ENCODE assay signal across 19 cellular contexts in the genomic region with DNA sequence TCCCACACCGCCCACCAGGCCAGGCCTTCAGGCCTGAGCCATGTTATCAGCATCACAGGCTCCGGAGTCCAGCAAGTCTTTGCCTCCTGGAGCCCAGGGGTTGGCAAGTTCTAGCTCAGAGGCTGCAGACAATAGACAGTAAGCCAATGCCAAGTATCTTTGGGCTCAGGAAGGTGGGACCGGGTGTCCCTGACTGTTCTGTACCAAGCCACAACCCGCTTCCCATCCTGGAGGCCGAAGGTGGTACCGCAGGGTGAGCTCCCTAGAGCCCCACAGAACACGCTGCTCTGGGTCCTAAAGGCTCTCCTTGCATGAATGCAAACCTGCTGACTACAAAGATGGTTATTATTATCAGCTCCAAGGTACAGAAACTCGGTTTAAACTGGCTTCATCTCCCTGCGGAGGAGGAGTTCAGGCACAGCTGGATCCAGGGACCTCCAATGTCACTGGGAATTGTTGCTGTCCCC. TPM values are rescaled to one million over a fixed set of nuclear protein-coding genes. Genes with fewer than 3 reads are reported as not detected.
DNase-seq lines count a peak whose midpoint lies in the region; ATAC-seq and TF ChIP-seq lines count a peak whose summit lies in the region.
"Had no signal": no experiment of that assay in that cellular context is flagged by ENCODE, and none has a peak within 500 bp of the region (broad histone marks: within the 10 kb centered on the region; RNA-seq: fewer than 3 reads in every experiment).

No MANE protein-coding gene starts in this region.

- H2BK120ac ChIP-seq in mesendoderm (ENCODE audit: low read depth, low read length) = no peak overlapping the region

- no peak overlapping the region for H2BK5ac ChIP-seq in mesendoderm (ENCODE audit: low read length)

- peaks cover 8% of the 10 kb centered on the region for H3K27me3 Mint-ChIP-seq in activated T-helper 17 cell treated with anti-CD3 and anti-CD28 coated beads, Interleukin-2, amount 50 U/mL, for 72 hours

- no peak overlapping the region for H3K27ac Mint-ChIP-seq in activated T-helper 17 cell treated with anti-CD3 and anti-CD28 coated beads, Interleukin-2, amount 50 U/mL, for 72 hours
- H3K27ac Mint-ChIP-seq: activated CD4-positive, alpha-beta T cell treated with anti-CD3 and anti-CD28 coated beads, Interleukin-2, amount 10 ng/mL, durations not matched to agents 7 days and 5 days; stimulated activated naive CD8-positive, alpha-beta T cell treated with anti-CD3 and anti-CD28 coated beads, Interleukin-15, Interleukin-2, amounts not matched to agents 100 ng/mL and 50 ng/mL, for 24 hours had no signal

- H3K9me3 Mint-ChIP-seq in activated T-helper 17 cell treated with anti-CD3 and anti-CD28 coated beads, Interleukin-2, amount 50 U/mL, for 72 hours = no peaks in the 10 kb centered on the region
- H3K9me3 Mint-ChIP-seq: activated CD4-positive, alpha-beta T cell treated with anti-CD3 and anti-CD28 coated beads, Interleukin-2, amount 10 ng/mL, durations not matched to agents 7 days and 5 days; activated T-cell treated with anti-CD3 and anti-CD28 coated beads, Interleukin-2, amount 50 U/mL, for 4 hours; stimulated activated naive CD8-positive, alpha-beta T cell treated with anti-CD3 and anti-CD28 coated beads, Interleukin-15, Interleukin-2, amounts not matched to agents 100 ng/mL and 50 ng/mL, for 24 hours had no signal

- no peaks in the 10 kb centered on the region for H3K4me1 Mint-ChIP-seq in activated T-helper 17 cell treated with anti-CD3 and anti-CD28 coated beads, Interleukin-2, amount 50 U/mL, for 72 hours
- H3K4me1 Mint-ChIP-seq: activated CD4-positive, alpha-beta T cell treated with anti-CD3 and anti-CD28 coated beads, Interleukin-2, amount 10 ng/mL, durations not matched to agents 7 days and 5 days had no signal

- H3K56ac ChIP-seq in mesendoderm (ENCODE audit: low read length) = no peak overlapping the region

- H3K23ac ChIP-seq in mesendoderm (ENCODE audit: low read length) = no peak overlapping the region

- no peak overlapping the region for H3K4me3 ChIP-seq in DND-41 (ENCODE audit: low read depth in 1 of 2, low read length in 2 of 2)
- no peak overlapping the region for H3K4me3 ChIP-seq in H7 (ENCODE audit: insufficient read depth, low read depth, low read length)
- no peak overlapping the region for H3K4me3 ChIP-seq in astrocyte of the cerebellum (ENCODE audit: low read depth, low read length)
- no peak overlapping the region for H3K4me3 ChIP-seq in mesendoderm (ENCODE audit: low read length)
- H3K4me3 ChIP-seq: BLaER1 treated with 17β-estradiol and CSF1 and Interleukin-3, amounts not matched to agents 10 nM and 100 nM had no signal

- H3K9ac ChIP-seq in DND-41 (ENCODE audit: low read depth, low read length) (no peak overlapping the region), mesendoderm (ENCODE audit: low read length) (no peak overlapping the region)
- H3K9ac ChIP-seq: BLaER1 treated with 17β-estradiol and CSF1 and Interleukin-3, amounts not matched to agents 10 nM and 100 nM had no signal

- no peak overlapping the region for H3K4me2 ChIP-seq in DND-41 (ENCODE audit: insufficient read depth, low read length)
- H3K4me2 ChIP-seq in mesendoderm (ENCODE audit: low read length) = no peak overlapping the region

- in situ Hi-C loops in astrocyte of the cerebellum (cut with HindIII; ENCODE audit: low sequenced_read_pairs) = no loop called here

- H3K4me1 ChIP-seq in DND-41 (ENCODE audit: insufficient read depth, low read length) = no peaks in the 10 kb centered on the region
- no peaks in the 10 kb centered on the region for H3K4me1 ChIP-seq in mesendoderm (ENCODE audit: control insufficient read depth, low read depth, low read length)

- H3K36me3 ChIP-seq in DND-41 (ENCODE audit: insufficient read depth, low read length) (no peaks in the 10 kb centered on the region), H7 (replicated peaks; ENCODE audit: control insufficient read depth, insufficient read depth, low read length) (no peaks in the 10 kb centered on the region), mesendoderm (ENCODE audit: control insufficient read depth, insufficient read depth, low read length) (no peaks in the 10 kb centered on the region)
- H3K36me3 ChIP-seq: BLaER1 treated with 17β-estradiol and CSF1 and Interleukin-3, amounts not matched to agents 10 nM and 100 nM had no signal

- H2BK15ac ChIP-seq in mesendoderm (replicated peaks; ENCODE audit: low read depth) = no peak overlapping the region

- H3K79me1 ChIP-seq in mesendoderm (ENCODE audit: low read length) = no peaks in the 10 kb centered on the region

- WGBS in mesendoderm (ENCODE audit: extremely low coverage, insufficient coverage, low lambda C conversion rate) = no CpG with 5 or more reads among the region's 9 CpGs

- peak; percentile 35; the same call in 1 of the 3 replicates for ATAC-seq in DND-41 (ENCODE audit: insufficient read depth, low read depth)
- no peak for ATAC-seq in activated T-helper 17 cell treated with anti-CD3 and anti-CD28 coated beads, Interleukin-2, amount 50 U/mL, for 72 hours (replicated peaks)
- ATAC-seq in HG02938 (IDR thresholded peaks at IDR 0.05; ENCODE audit: unreplicated experiment) = no peak
- no peak for ATAC-seq in GM21528 (IDR thresholded peaks at IDR 0.05; ENCODE audit: low FRiP score, unreplicated experiment)

- no peak overlapping the region for H2AK5ac ChIP-seq in mesendoderm (ENCODE audit: low read length)

- no peaks in the 10 kb centered on the region for H3K36me3 Mint-ChIP-seq in activated T-helper 17 cell treated with anti-CD3 and anti-CD28 coated beads, Interleukin-2, amount 50 U/mL, for 72 hours (ENCODE audit: low read depth)

- no peaks in the 10 kb centered on the region for H4K20me1 ChIP-seq in DND-41 (ENCODE audit: insufficient read depth, low read length)

- H3K4me3 Mint-ChIP-seq in activated T-helper 17 cell treated with anti-CD3 and anti-CD28 coated beads, Interleukin-2, amount 50 U/mL, for 72 hours = no peak overlapping the region
- H3K4me3 Mint-ChIP-seq: activated CD4-positive, alpha-beta T cell treated with anti-CD3 and anti-CD28 coated beads, Interleukin-2, amount 10 ng/mL, durations not matched to agents 7 days and 5 days; activated T-cell treated with anti-CD3 and anti-CD28 coated beads, Interleukin-2, amount 50 U/mL, for 4 hours; stimulated activated naive CD8-positive, alpha-beta T cell treated with anti-CD3 and anti-CD28 coated beads, Interleukin-15, Interleukin-2, amounts not matched to agents 100 ng/mL and 50 ng/mL, for 24 hours had no signal

- H4K5ac ChIP-seq in mesendoderm (ENCODE audit: low read length) = no peak overlapping the region

- H4K8ac ChIP-seq in mesendoderm (ENCODE audit: low read depth, low read length) = no peak overlapping the region

- H3K27me3 ChIP-seq in DND-41 (ENCODE audit: insufficient read depth, low read length, poor library complexity) (no peaks in the 10 kb centered on the region), H7 (ENCODE audit: control insufficient read depth, insufficient read depth, low read length) (peaks cover 3% of the 10 kb centered on the region), mesendoderm (ENCODE audit: insufficient read depth, low read length, poor library complexity) (no peaks in the 10 kb centered on the region)

- no peak overlapping the region for H2AFZ ChIP-seq in DND-41 (ENCODE audit: low read depth, low read length)

- no peak overlapping the region for H3K4ac ChIP-seq in mesendoderm (ENCODE audit: low read depth, low read length)

- no peak overlapping the region for H3K27ac ChIP-seq in DND-41 (ENCODE audit: low read length)
- no peak overlapping the region for H3K27ac ChIP-seq in mesendoderm (ENCODE audit: low read depth, low read length)
- H3K27ac ChIP-seq: BLaER1 treated with 17β-estradiol and CSF1 and Interleukin-3, amounts not matched to agents 10 nM and 100 nM had no signal

- TF ChIP-seq CTCF in DND-41 (IDR thresholded peaks at IDR 0.05; ENCODE audit: borderline replicate concordance, extremely low read depth, low read length, poor library complexity, severe bottlenecking) = peak; percentile 17
- TF ChIP-seq CTCF in astrocyte of the cerebellum (IDR thresholded peaks at IDR 0.05; ENCODE audit: low read depth, low read length, missing control alignments) = peak; percentile 18

- H3K18ac ChIP-seq in mesendoderm (ENCODE audit: low read length) = no peak overlapping the region

- no peaks in the 10 kb centered on the region for H3K79me2 ChIP-seq in DND-41 (ENCODE audit: insufficient read depth, low read length)
- no peaks in the 10 kb centered on the region for H3K79me2 ChIP-seq in mesendoderm (ENCODE audit: control insufficient read depth, insufficient read depth, low read length)

- no peaks in the 10 kb centered on the region for H3K9me3 ChIP-seq in DND-41 (ENCODE audit: insufficient read depth, low read length, severe bottlenecking)

- DNase-seq in DND-41 (no peak), H7 (peak; percentile 91), astrocyte of the cerebellum (ENCODE audit: low read depth) (no peak), mesendoderm (peak; percentile 48), NCI-H2171 treated with DMSO at 0.1 percent for 48 hours (lab: John Stamatoyannopoulos, UW) (no peak)
- DNase-seq: activated CD4-positive, alpha-beta T cell treated with anti-CD3 and anti-CD28 coated beads, Interleukin-2, amount 10 ng/mL, durations not matched to agents 7 days and 5 days; activated T-cell treated with anti-CD3 and anti-CD28 coated beads, Interleukin-2, amount 50 U/mL, for 4 hours; cerebellar nuclear complex; DMS79 treated with DMSO at 0.1 percent for 48 hours; NCI-H1694 treated with DMSO at 0.1 percent for 48 hours; occipital lobe had no signal

RNA-seq across cellular contexts. Expression of a gene that starts 5.5 kb away (rescaled TPM):
- total RNA-seq in H7 (2014; rRNA removed; shearing (Covaris generic)) = 7.4 and 9.7 TPM in 2 replicates
- 2.3 TPM for polyA plus RNA-seq in mesendoderm (2013, experiment 1 of 2)
- 2.6 TPM for polyA plus RNA-seq in mesendoderm (2013, experiment 2 of 2)
- total RNA-seq in activated T-helper 17 cell treated with anti-CD3 and anti-CD28 coated beads, Interleukin-2, amount 50 U/mL, for 72 hours = 1 to 10 TPM; 7.0 to 9.1 TPM

RNA-seq across cellular contexts. Expression of a gene that starts 7.6 kb away (rescaled TPM):
- 119 and 128 TPM in 2 replicates for total RNA-seq in H7 (2014; rRNA removed; shearing (Covaris generic))
- polyA plus RNA-seq in mesendoderm (2013, experiment 1 of 2) = 86.4 TPM
- polyA plus RNA-seq in mesendoderm (2013, experiment 2 of 2) = 86.7 TPM
- total RNA-seq in activated T-helper 17 cell treated with anti-CD3 and anti-CD28 coated beads, Interleukin-2, amount 50 U/mL, for 72 hours = 100 to 1,000 TPM in 1 of 2 donors, 10 to 100 TPM in 1; 74.0 to 103 TPM

RNA-seq across cellular contexts. Expression of a gene that starts 24.6 kb away (rescaled TPM):
- not detected in 2 replicates for total RNA-seq in H7 (2014; rRNA removed; shearing (Covaris generic))
- polyA plus RNA-seq in mesendoderm (2013, experiment 1 of 2) = 0.04 TPM
- polyA plus RNA-seq in mesendoderm (2013, experiment 2 of 2) = not detected
- total RNA-seq in activated T-helper 17 cell treated with anti-CD3 and anti-CD28 coated beads, Interleukin-2, amount 50 U/mL, for 72 hours = not detected
- total RNA-seq: activated CD4-positive, alpha-beta T cell treated with anti-CD3 and anti-CD28 coated beads, Interleukin-2, amount 10 ng/mL, durations not matched to agents 7 days and 5 days; endothelial cell of umbilical vein; occipital lobe; T-helper 2 cell treated with Interferon-gamma antibody and Interleukin-4, amounts not matched to agents 100 ng/mL and 5 ng/mL, for 36 hours had no signal
- polyA plus RNA-seq: endothelial cell of umbilical vein, keratinocyte had no signal

RNA-seq across cellular contexts. Expression of a gene that starts 31.0 kb away (rescaled TPM):
- total RNA-seq in H7 (2014; rRNA removed; shearing (Covaris generic)) = not detected in 2 replicates
- polyA plus RNA-seq in mesendoderm (2013, experiment 1 of 2) = 0.08 TPM
- 0.10 TPM for polyA plus RNA-seq in mesendoderm (2013, experiment 2 of 2)
- total RNA-seq in activated T-helper 17 cell treated with anti-CD3 and anti-CD28 coated beads, Interleukin-2, amount 50 U/mL, for 72 hours = 1 to 10 TPM in 1 of 2 donors, not detected in 1; 1.7 TPM
- total RNA-seq: activated T-cell treated with anti-CD3 and anti-CD28 coated beads, Interleukin-2, amount 50 U/mL, for 4 hours; endothelial cell of umbilical vein; T-helper 2 cell treated with Interferon-gamma antibody and Interleukin-4, amounts not matched to agents 100 ng/mL and 5 ng/mL, for 36 hours had no signal
- polyA plus RNA-seq: keratinocyte had no signal

RNA-seq across cellular contexts. Expression of a gene that starts 37.3 kb away (rescaled TPM):
- 120 and 128 TPM in 2 replicates for total RNA-seq in H7 (2014; rRNA removed; shearing (Covaris generic))
- 71.5 TPM for polyA plus RNA-seq in mesendoderm (2013, experiment 1 of 2)
- 73.0 TPM for polyA plus RNA-seq in mesendoderm (2013, experiment 2 of 2)
- 10 to 100 TPM; 46.1 to 59.8 TPM for total RNA-seq in activated T-helper 17 cell treated with anti-CD3 and anti-CD28 coated beads, Interleukin-2, amount 50 U/mL, for 72 hours

Comparison
In these comparisons a context has a peak if more than half of its experiments do, and no peak if none do; other contexts are left out.
1. DNase-seq: peak in H7 (single experiment) and mesendoderm (single experiment); none in DND-41 (single experiment), astrocyte of the cerebellum (single experiment) and NCI-H2171 treated with DMSO at 0.1 percent for 48 hours (single experiment).